29 cellular contexts compared by ENCODE assay signal in the genomic region with DNA sequence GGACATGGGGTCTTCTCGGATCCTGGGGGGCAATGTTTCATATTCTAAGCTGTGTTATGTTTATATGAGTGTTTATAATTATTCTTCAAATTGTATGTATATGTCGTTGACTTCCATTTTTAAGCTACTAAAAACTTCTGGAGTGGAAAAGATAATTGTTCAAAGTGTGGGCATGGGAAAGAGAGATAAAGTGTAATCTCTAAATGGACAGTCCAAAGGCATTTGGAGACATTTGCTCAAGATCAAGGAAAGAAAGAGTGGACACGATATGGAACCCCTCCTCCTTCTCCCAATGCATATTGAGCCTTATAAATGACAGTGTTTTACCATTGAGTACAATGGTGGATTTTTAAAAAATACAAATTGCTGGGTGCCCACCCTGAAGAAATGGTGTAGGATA.
"Had no signal": no experiment of that assay in that cellular context is flagged by ENCODE, and none has a peak within 500 bp of the region (broad histone marks: within the 10 kb centered on the region; RNA-seq: fewer than 3 reads in every experiment).

No MANE protein-coding gene starts in this region.

- H3K36me3 ChIP-seq: stomach, suprapubic skin, thoracic aorta, thyroid gland, tibial artery, tibial nerve, transverse colon, upper lobe of left lung, upper lobe of right lung, uterus, vagina had no signal

- FAIRE-seq: urothelium cell line had no signal

- H3K9me3 Mint-ChIP-seq: stimulated activated effector memory CD8-positive, alpha-beta T cell treated with anti-CD3 and anti-CD28 coated beads, Interleukin-12 subunit alpha, Interleukin-12 subunit beta, amount 100 ng/mL, for 72 hours had no signal

- H3K27me3 ChIP-seq: stomach, suprapubic skin, testis, thyroid gland, tibial artery, tibial nerve, transverse colon, upper lobe of left lung, upper lobe of right lung, uterus, vagina had no signal

- H3K9me3 ChIP-seq: testis, thoracic aorta, thyroid gland, tibial artery, transverse colon, upper lobe of left lung, upper lobe of right lung, uterus, vagina had no signal

- H3K36me3 Mint-ChIP-seq: stimulated activated effector memory CD8-positive, alpha-beta T cell treated with anti-CD3 and anti-CD28 coated beads, Interleukin-12 subunit alpha, Interleukin-12 subunit beta, amount 100 ng/mL, for 72 hours; stimulated activated memory B cell treated with anti-CD40 and anti-IgM and Interleukin-4, amounts not matched to agents 10 μg/mL and 1 μg/mL and 100 μg/mL, for 72 hours; stimulated activated naive B cell treated with anti-CD40 and anti-IgM and Interleukin-4, amounts not matched to agents 10 μg/mL and 1 μg/mL and 100 μg/mL, for 72 hours; type B pancreatic cell had no signal

- H3K27ac ChIP-seq: stomach, suprapubic skin, testis, thoracic aorta, thyroid gland, tibial artery, tibial nerve, transverse colon, upper lobe of left lung, upper lobe of right lung, uterus, vagina had no signal

- H3K4me3 ChIP-seq: stomach, suprapubic skin, testis, thoracic aorta, thyroid gland, tibial artery, tibial nerve, transverse colon, upper lobe of left lung, upper lobe of right lung, uterus, vagina had no signal

- H3K27ac Mint-ChIP-seq: stimulated activated effector memory CD8-positive, alpha-beta T cell treated with anti-CD3 and anti-CD28 coated beads, Interleukin-12 subunit alpha, Interleukin-12 subunit beta, amount 100 ng/mL, for 72 hours; stimulated activated memory B cell treated with anti-CD40 and anti-IgM and Interleukin-4, amounts not matched to agents 10 μg/mL and 1 μg/mL and 100 μg/mL, for 72 hours; stimulated activated naive B cell treated with anti-CD40 and anti-IgM and Interleukin-4, amounts not matched to agents 10 μg/mL and 1 μg/mL and 100 μg/mL, for 72 hours; stimulated activated naive CD8-positive, alpha-beta T cell treated with anti-CD3 and anti-CD28 coated beads, Interleukin-15, amount 100 ng/mL, for 72 hours; stimulated activated naive CD8-positive, alpha-beta T cell treated with anti-CD3 and anti-CD28 coated beads, Interleukin-15, Interleukin-2, amounts not matched to agents 100 ng/mL and 50 ng/mL, for 24 hours; type B pancreatic cell had no signal

- DNase-seq: stimulated activated CD4-positive, alpha-beta T cell treated with anti-CD3 and anti-CD28 coated beads, Interleukin-2, amount 100 ng/mL, for 48 hours; stimulated activated CD4-positive, alpha-beta T cell treated with anti-CD3 and anti-CD28 coated beads, Interleukin-4, amount 100 ng/mL, for 1 hour; stimulated activated CD4-positive, alpha-beta T cell treated with anti-CD3 and anti-CD28 coated beads, Interleukin-4, amount 100 ng/mL, for 24 hours; stimulated activated CD4-positive, alpha-beta T cell treated with anti-CD3 and anti-CD28 coated beads, Interleukin-4, amount 100 ng/mL, for 4 hours; stimulated activated CD8-positive, alpha-beta memory T cell treated with anti-CD3 and anti-CD28 coated beads, Interleukin-4, amount 100 ng/mL, for 48 hours; stimulated activated naive B cell treated with anti-CD40 and anti-IgM and Interleukin-4, amounts not matched to agents 10 μg/mL and 1 μg/mL and 100 μg/mL, for 72 hours; stimulated activated naive CD4-positive, alpha-beta T cell; stimulated activated naive CD4-positive, alpha-beta T cell treated with Interleukin-2 at 50 U/mL for 16 hours; stimulated activated naive CD8-positive, alpha-beta T cell treated with anti-CD3 and anti-CD28 coated beads, Interleukin-15, amount 100 ng/mL, for 72 hours; stimulated activated naive CD8-positive, alpha-beta T cell treated with anti-CD3 and anti-CD28 coated beads, Interleukin-15, Interleukin-2, amounts not matched to agents 100 U/mL and 50 U/mL, for 24 hours; stomach; substantia nigra; testis; thyroid gland; tibial artery; transverse colon; trophoblast cell; upper lobe of left lung; upper lobe of right lung; uterus had no signal

- ATAC-seq: stimulated activated effector memory CD8-positive, alpha-beta T cell treated with anti-CD3 and anti-CD28 coated beads, Interleukin-12 subunit alpha, Interleukin-12 subunit beta, amount 100 ng/mL, for 72 hours; stimulated activated memory B cell treated with anti-CD40 and anti-IgM and Interleukin-4, amounts not matched to agents 10 μg/mL and 1 μg/mL and 100 μg/mL, for 72 hours; stimulated activated naive B cell treated with anti-CD40 and anti-IgM and Interleukin-4, amounts not matched to agents 10 μg/mL and 1 μg/mL and 100 μg/mL, for 72 hours; stimulated activated naive CD8-positive, alpha-beta T cell treated with anti-CD3 and anti-CD28 coated beads, Interleukin-15, amount 100 ng/mL, for 72 hours; stimulated activated naive CD8-positive, alpha-beta T cell treated with anti-CD3 and anti-CD28 coated beads, Interleukin-15, Interleukin-2, amounts not matched to agents 100 U/mL and 50 U/mL, for 24 hours; upper lobe of right lung had no signal

- H3K4me1 Mint-ChIP-seq: stimulated activated effector memory CD8-positive, alpha-beta T cell treated with anti-CD3 and anti-CD28 coated beads, Interleukin-12 subunit alpha, Interleukin-12 subunit beta, amount 100 ng/mL, for 72 hours; stimulated activated memory B cell treated with anti-CD40 and anti-IgM and Interleukin-4, amounts not matched to agents 10 μg/mL and 1 μg/mL and 100 μg/mL, for 72 hours; stimulated activated naive B cell treated with anti-CD40 and anti-IgM and Interleukin-4, amounts not matched to agents 10 μg/mL and 1 μg/mL and 100 μg/mL, for 72 hours; stimulated activated naive CD8-positive, alpha-beta T cell treated with anti-CD3 and anti-CD28 coated beads, Interleukin-15, amount 100 ng/mL, for 72 hours had no signal

- H3K4me3 Mint-ChIP-seq: stimulated activated effector memory CD8-positive, alpha-beta T cell treated with anti-CD3 and anti-CD28 coated beads, Interleukin-12 subunit alpha, Interleukin-12 subunit beta, amount 100 ng/mL, for 72 hours; stimulated activated memory B cell treated with anti-CD40 and anti-IgM and Interleukin-4, amounts not matched to agents 10 μg/mL and 1 μg/mL and 100 μg/mL, for 72 hours; stimulated activated naive B cell treated with anti-CD40 and anti-IgM and Interleukin-4, amounts not matched to agents 10 μg/mL and 1 μg/mL and 100 μg/mL, for 72 hours; stimulated activated naive CD8-positive, alpha-beta T cell treated with anti-CD3 and anti-CD28 coated beads, Interleukin-15, amount 100 ng/mL, for 72 hours; stimulated activated naive CD8-positive, alpha-beta T cell treated with anti-CD3 and anti-CD28 coated beads, Interleukin-15, Interleukin-2, amounts not matched to agents 100 ng/mL and 50 ng/mL, for 24 hours; type B pancreatic cell had no signal

- H3K4me1 ChIP-seq: stomach, suprapubic skin, testis, thyroid gland, tibial artery, tibial nerve, transverse colon, upper lobe of left lung, upper lobe of right lung, uterus, vagina had no signal
